ENCODE assay signal across 9 cellular contexts in genomic region chr3:50268703-50269451, GRCh38. TPM values are rescaled to one million over a fixed set of nuclear protein-coding genes. Genes with fewer than 3 reads are reported as not detected.
DNase-seq lines count a peak whose midpoint lies in the region; TF ChIP-seq lines count a peak whose summit lies in the region.
"Had no signal": no experiment of that assay in that cellular context is flagged by ENCODE, and none has a peak within 500 bp of the region (broad histone marks: within the 10 kb centered on the region; RNA-seq: fewer than 3 reads in every experiment).

Gene SEMA3B, plus strand, starts transcription at chr3:50269147. Its CDS starts 94 bp downstream, at chr3:50269241.

- no peak within 1 kb of the TSS for H3K4me2 ChIP-seq in neuronal stem cell (ENCODE audit: insufficient read depth, low read length, poor library complexity, severe bottlenecking)

- peak within 1 kb of the TSS; percentile 98 for H2BK15ac ChIP-seq in neuronal stem cell (ENCODE audit: low read length)

- POLR2A ChIA-PET in AG04450 (lab: Yijun Ruan, JAX) = interaction anchor here (0.7 to 1.3 kb wide), 5 partner anchors 9 to 142 kb away, joined by 3 read pairs; partner anchors contain the start of gene GNAI2

- H2BK5ac ChIP-seq in neuronal stem cell (ENCODE audit: low read length) = peak within 1 kb of the TSS; percentile 93

- no peak for DNase-seq in AG04450 (ENCODE audit: low read depth, low spot score)
- DNase-seq in NCI-H460 (ENCODE audit: extremely low read depth, low read depth) = peak; percentile 41
- DNase-seq in fibroblast of gingiva (ENCODE audit: low read depth) = peak; percentile 82
- no peak for DNase-seq in neuronal stem cell (ENCODE audit: low spot score)
- DNase-seq in activated gamma-delta T cell treated with Interleukin-2 at 50 U/mL for 16 hours = no peak
- no peak for DNase-seq in NCI-H446 treated with DMSO at 0.1 percent for 48 hours (lab: John Stamatoyannopoulos, UW)
- DNase-seq in OCI-M2 (lab: John Stamatoyannopoulos, UW; ENCODE audit: unreplicated experiment) = no peak
- DNase-seq in OCI-M1 (lab: John Stamatoyannopoulos, UW) = no peak
- DNase-seq: DMS53 had no signal

- H3K27ac ChIP-seq in AG04450 (ENCODE audit: low read depth, low read length) (peak within 1 kb of the TSS; percentile 52), neuronal stem cell (replicated peaks; ENCODE audit: low read length) (no peak within 1 kb of the TSS)

- peak within 1 kb of the TSS; percentile 49 for H3K4me3 ChIP-seq in AG04450 (ENCODE audit: low read depth, low read length)
- peak within 1 kb of the TSS in 1 of 2 donors; percentile 9 for H3K4me3 ChIP-seq in neuronal stem cell (ENCODE audit: low read length in 2 of 2)

- H2AK5ac ChIP-seq in neuronal stem cell (ENCODE audit: low read depth, low read length) = peak within 1 kb of the TSS; percentile 99

- peaks cover 3% of the 10 kb centered on the region for H3K79me1 ChIP-seq in neuronal stem cell (ENCODE audit: low read depth, low read length)

- no peaks in the 10 kb centered on the region for H3K36me3 ChIP-seq in neuronal stem cell (replicated peaks in 1 of 2; ENCODE audit: control insufficient read depth in 2 of 2, insufficient read depth in 2 of 2, low read length in 2 of 2)

- H3K14ac ChIP-seq in neuronal stem cell (ENCODE audit: low read length) = peak within 1 kb of the TSS; percentile 87

- H3K18ac ChIP-seq in neuronal stem cell (ENCODE audit: low read length) = peak within 1 kb of the TSS; percentile 94

- H4K91ac ChIP-seq in neuronal stem cell (ENCODE audit: low read depth, low read length, poor library complexity) = peak within 1 kb of the TSS; percentile 93

- peak within 1 kb of the TSS; percentile 62 for H3K23ac ChIP-seq in neuronal stem cell (ENCODE audit: low read depth, low read length, poor library complexity)

- H3K9me3 ChIP-seq in AG04450 (ENCODE audit: control insufficient read depth, insufficient read depth, low read length) (no peaks in the 10 kb centered on the region), neuronal stem cell (replicated peaks in 1 of 2; ENCODE audit: control insufficient read depth in 2 of 2, insufficient read depth in 1 of 2, low read depth in 1 of 2, low read length in 2 of 2) (no peaks in the 10 kb centered on the region)

- H3K4ac ChIP-seq in neuronal stem cell (ENCODE audit: low read length) = peak within 1 kb of the TSS; percentile 39

- H2AFZ ChIP-seq in neuronal stem cell (ENCODE audit: low read length) = no peak within 1 kb of the TSS

- peak within 1 kb of the TSS; percentile 53 for H2BK120ac ChIP-seq in neuronal stem cell (ENCODE audit: low read depth, low read length)

- CTCF ChIA-PET in AG04450 (lab: Charles Lee) = interaction anchor here (0.5 to 2.6 kb wide), 4 partner anchors 9 to 76 kb away, joined by 3 to 11 read pairs (median 7); no protein-coding TSS in a partner anchor

- peak within 1 kb of the TSS; percentile 97 for H2BK12ac ChIP-seq in neuronal stem cell (ENCODE audit: low read length)

- no CpG with 5 or more reads among the region's 21 CpGs for WGBS in neuronal stem cell (ENCODE audit: extremely low coverage in 2 of 2, insufficient read length in 2 of 2, insufficient replicate concordance in 1 of 2), 2 donors

- TF ChIP-seq CTCF in AG04450 (IDR thresholded peaks at IDR 0.05; ENCODE audit: low read depth, low read length) = no peak

- H3K27me3 ChIP-seq in AG04450 (ENCODE audit: control insufficient read depth, insufficient read depth, low read length) (no peaks in the 10 kb centered on the region), neuronal stem cell (ENCODE audit: control insufficient read depth in 3 of 3, insufficient read depth in 3 of 3, low read depth in 1 of 3, low read length in 3 of 3) (peaks cover 6 to 9% (median 6%) of the 10 kb centered on the region in 3 experiments)

- H3K9ac ChIP-seq in neuronal stem cell (ENCODE audit: low read depth, low read length, poor library complexity) = peak within 1 kb of the TSS; percentile 83

- H3K4me1 ChIP-seq in neuronal stem cell (ENCODE audit: control insufficient read depth in 2 of 2, insufficient read depth in 1 of 2, low read depth in 1 of 2, low read length in 2 of 2) = peaks cover 42 to 54% of the 10 kb centered on the region in 2 donors

- no peak within 1 kb of the TSS for H4K8ac ChIP-seq in neuronal stem cell (ENCODE audit: low read depth, low read length)

RNA-seq across cellular contexts. Expression of gene SEMA3B, which starts in this region (rescaled TPM):
- polyA plus RNA-seq in AG04450 (2011; rRNA removed) = 22.0 and 24.7 TPM in 2 replicates
- 9.9 and 14.3 TPM in 2 replicates for polyA minus RNA-seq in AG04450 (2011; rRNA and poly(A)+ RNA removed)
- 4.9 and 6.1 TPM in 2 replicates for total RNA-seq in NCI-H460 (2014; rRNA removed; shearing (Covaris generic))
- 23.1 and 33.5 TPM in 2 replicates for polyA plus RNA-seq in NCI-H460 (2014; cell fraction: nucleus; rRNA removed)
- 5.0 TPM for polyA plus RNA-seq in neuronal stem cell (2013, experiment 1 of 2)
- 5.2 TPM for polyA plus RNA-seq in neuronal stem cell (2013, experiment 2 of 2)

Comparison
In these comparisons a context has a peak if more than half of its experiments do, and no peak if none do; other contexts are left out.
1. DNase-seq: peak in NCI-H460 (single experiment) and fibroblast of gingiva (single experiment); none in AG04450 (single experiment), neuronal stem cell (single experiment), activated gamma-delta T cell treated with Interleukin-2 at 50 U/mL for 16 hours (single experiment), NCI-H446 treated with DMSO at 0.1 percent for 48 hours (single experiment), OCI-M2 (single experiment) and OCI-M1 (single experiment).